ENCODE assay signal across 9 cellular contexts in genomic region chrX:134761788-134762187, GRCh38. TPM values are rescaled to one million over a fixed set of nuclear protein-coding genes. Genes with fewer than 3 reads are reported as not detected.
DNase-seq lines count a peak whose midpoint lies in the region; ATAC-seq, FAIRE-seq and TF ChIP-seq lines count a peak whose summit lies in the region.
"Had no signal": no experiment of that assay in that cellular context is flagged by ENCODE, and none has a peak within 500 bp of the region (broad histone marks: within the 10 kb centered on the region; RNA-seq: fewer than 3 reads in every experiment).

No MANE protein-coding gene starts in this region.

- no peak overlapping the region for H3K27ac Mint-ChIP-seq in activated naive CD4-positive, alpha-beta T cell treated with anti-CD3 and anti-CD28 coated beads for 36 hours

- H2AFZ ChIP-seq in K562 (ENCODE audit: low read depth, low read length) = no peak overlapping the region

- H3K27me3 Mint-ChIP-seq in activated naive CD4-positive, alpha-beta T cell treated with anti-CD3 and anti-CD28 coated beads for 36 hours (ENCODE audit: low read depth) = no peaks in the 10 kb centered on the region

- H3K4me2 ChIP-seq in K562 (ENCODE audit: insufficient read depth, low read length) = no peak overlapping the region

- CTCF ChIA-PET in activated naive CD4-positive, alpha-beta T cell treated with anti-CD3 and anti-CD28 coated beads for 36 hours (lab: Charles Lee) = no interaction called here
- CTCF ChIA-PET in K562 (lab: Yijun Ruan, JAX; ENCODE audit: low intra/inter-chr PET ratio) = no interaction called here

- ATAC-seq in K562 = peak; percentile 69
- ATAC-seq in pancreas = peak in 3 of 4 donors; percentile 61 to 72 (median 69)
- no peak for ATAC-seq in GM19324 (IDR thresholded peaks at IDR 0.05; ENCODE audit: low FRiP score, unreplicated experiment)

- H3K27me3 ChIP-seq in K562 (ENCODE audit: control insufficient read depth in 2 of 2, insufficient read depth in 2 of 2, low read length in 2 of 2) = no peaks in the 10 kb centered on the region
- no peaks in the 10 kb centered on the region for H3K27me3 ChIP-seq in pancreas

- no peak overlapping the region for H3K9ac ChIP-seq in K562 (ENCODE audit: insufficient read depth in 1 of 2, low read depth in 2 of 2, low read length in 2 of 2)

- TF ChIP-seq CTCF in K562 (IDR thresholded peaks at IDR 0.05 in 2 of 3, conservative IDR thresholded peaks at IDR 0.05 in 1 of 3; ENCODE audit: insufficient read depth in 2 of 3, low read depth in 1 of 3, low read length in 3 of 3) (peak; percentile 37 to 57 (median 42)), pancreas (IDR thresholded peaks at IDR 0.05) (peak in 1 of 4 donors; percentile 18)

- no peaks in the 10 kb centered on the region for H3K4me1 ChIP-seq in K562 (replicated peaks in 1 of 2; ENCODE audit: control insufficient read depth in 2 of 2, insufficient read depth in 2 of 2, low read length in 2 of 2)
- no peaks in the 10 kb centered on the region for H3K4me1 ChIP-seq in pancreas
- H3K4me1 ChIP-seq: prostate gland had no signal

- no peaks in the 10 kb centered on the region for H3K36me3 Mint-ChIP-seq in activated naive CD4-positive, alpha-beta T cell treated with anti-CD3 and anti-CD28 coated beads for 36 hours (ENCODE audit: low read depth)

- no peaks in the 10 kb centered on the region for H3K9me3 Mint-ChIP-seq in activated naive CD4-positive, alpha-beta T cell treated with anti-CD3 and anti-CD28 coated beads for 36 hours

- H3K4me3 ChIP-seq in K562 = no peak overlapping the region
- no peak overlapping the region for H3K4me3 ChIP-seq in pancreas
- H3K4me3 ChIP-seq: prostate gland had no signal

- intact Hi-C loops in activated naive CD4-positive, alpha-beta T cell treated with anti-CD3 and anti-CD28 coated beads for 36 hours (cut with micrococcal nuclease) = loop anchor here (5.0 kb wide), 1 partner anchor 239 kb away; no protein-coding TSS in a partner anchor
- intact Hi-C loops in K562 (cut with micrococcal nuclease) (loop anchor here (5.0 kb wide), 1 partner anchor 34 kb away; no protein-coding TSS in a partner anchor), pancreas (cut with DNase I) (no loop called here), posterior cingulate gyrus (cut with DNase I) (no loop called here)

- peak; percentile 32 to 55; a peak in 3 of 4 replicates for TF ChIP-seq RAD21 in K562 (CRISPR knock-in tag; conservative IDR thresholded peaks at IDR 0.05 in 1 of 2, IDR thresholded peaks at IDR 0.05 in 1 of 2)

- DNase-seq in activated naive CD4-positive, alpha-beta T cell treated with anti-CD3 and anti-CD28 coated beads for 36 hours = peak; percentile 8
- DNase-seq in activated naive CD4-positive, alpha-beta T cell treated with anti-CD3 and anti-CD28 coated beads, Interleukin-2, amount 50 U/mL, for 16 hours = no peak
- DNase-seq in LoVo (ENCODE audit: low spot score) (peak; percentile 1), K562 (ENCODE audit: extremely low read depth in 1 of 4, low spot score in 3 of 4) (peak in 1 of 4 experiments; percentile 23), pancreas (no peak), NCI-H2107 treated with DMSO at 0.1 percent for 48 hours (lab: John Stamatoyannopoulos, UW; ENCODE audit: unreplicated experiment) (no peak), posterior cingulate gyrus (no peak)

- H3K4me1 Mint-ChIP-seq in activated naive CD4-positive, alpha-beta T cell treated with anti-CD3 and anti-CD28 coated beads for 36 hours (ENCODE audit: low read depth) = peaks cover 3% of the 10 kb centered on the region

- FAIRE-seq in K562 (lab: Jason Lieb, UNC) (no peak), pancreas (lab: Jason Lieb, UNC) (peak; percentile 87)

- no peaks in the 10 kb centered on the region for H3K9me3 ChIP-seq in K562 (replicated peaks; ENCODE audit: control insufficient read depth, insufficient read depth, low read depth, low read length)
- H3K9me3 ChIP-seq in pancreas = no peaks in the 10 kb centered on the region
- H3K9me3 ChIP-seq: prostate gland had no signal

- TF ChIP-seq POLR2A in K562 (conservative IDR thresholded peaks at IDR 0.05) = no peak

- no peaks in the 10 kb centered on the region for H3K36me3 ChIP-seq in K562 (ENCODE audit: control insufficient read depth, insufficient read depth, low read length)
- no peaks in the 10 kb centered on the region for H3K36me3 ChIP-seq in pancreas
- H3K36me3 ChIP-seq: prostate gland had no signal

- BruUV-seq in K562 (replicated peaks; lab: Mats Ljungman, UMichigan) = no TSS peak

- H4K20me1 ChIP-seq in K562 (replicated peaks; ENCODE audit: control insufficient read depth, insufficient read depth, low read length) = no peaks in the 10 kb centered on the region

- in situ Hi-C loops in K562 (cut with MboI) = loop anchor here (10.0 kb wide), 1 partner anchor 227 kb away; no protein-coding TSS in a partner anchor

- no peak overlapping the region for H3K27ac ChIP-seq in K562 (ENCODE audit: extremely low read depth, low read depth, low read length)
- H3K27ac ChIP-seq in pancreas = no peak overlapping the region
- H3K27ac ChIP-seq: prostate gland had no signal

- H3K4me3 Mint-ChIP-seq in activated naive CD4-positive, alpha-beta T cell treated with anti-CD3 and anti-CD28 coated beads for 36 hours = no peak overlapping the region

- H3K9me1 ChIP-seq in K562 (ENCODE audit: control insufficient read depth, insufficient read depth, low read length) = no peaks in the 10 kb centered on the region

- WGBS in K562 (ENCODE audit: insufficient coverage, low coverage, missing lambda C conversion rate) = 48% methylated on average over 3 of the region's 4 CpGs
- 31 to 36% methylated on average over 4 of the region's 4 CpGs for WGBS in pancreas, 2 donors

- no peak for TF ChIP-seq EP300 in K562 (IDR thresholded peaks at IDR 0.05; ENCODE audit: low read length)

- POLR2A ChIA-PET in K562 (lab: Yijun Ruan, JAX) = no interaction called here

- H3K79me2 ChIP-seq in K562 (ENCODE audit: control insufficient read depth, insufficient read depth, low read length) = no peaks in the 10 kb centered on the region

TF ChIP-seq in K562, 482 proteins besides CTCF, POLR2A, EP300 and RAD21:
- TF ChIP-seq CREB5 (CRISPR knock-in tag; IDR thresholded peaks at IDR 0.05) (no peak), ZKSCAN1 (IDR thresholded peaks at IDR 0.05; ENCODE audit: low read depth, low read length) (no peak)

RNA-seq across cellular contexts. Expression of gene PABIR2, which starts 35.2 kb away (rescaled TPM):
- 10 to 100 TPM; 55.4 to 58.2 TPM for total RNA-seq in activated naive CD4-positive, alpha-beta T cell treated with anti-CD3 and anti-CD28 coated beads for 36 hours
- total RNA-seq in K562 (2011; cell fraction: chromatin; rRNA removed; ENCODE audit: low replicate concordance) = 43.6 and 79.1 TPM in 2 replicates
- total RNA-seq in K562 (2011; cell fraction: nucleolus; rRNA removed) = 24.0 and 30.3 TPM in 2 replicates
- 42.7 and 59.7 TPM in 2 replicates for total RNA-seq in K562 (2011; cell fraction: nucleoplasm; rRNA removed)
- total RNA-seq in K562 (2014; rRNA removed) (9.2 and 11.2 TPM in 2 replicates), K562 (2014; rRNA removed; fragmentation: Illumina TruSeq; extraction: Trizol) (16.7 and 17.3 TPM in 2 replicates), K562 (2015; rRNA removed; fragmentation: Illumina TruSeq; extraction: Trizol) (14.4 and 15.5 TPM in 2 replicates), K562 (2021) (38.4 and 44.7 TPM in 2 replicates), pancreas (10 to 100 TPM in 1 of 6 donors, 1 to 10 TPM in 5; 5.7 to 11.7 (median 6.8) TPM)
- polyA plus RNA-seq in K562 (2011; rRNA removed) (39.7 and 43.8 TPM in 2 replicates), K562 (2014; fragmentation: Illumina TruSeq; extraction: Trizol) (58.4 and 60.7 TPM in 2 replicates), K562 (2014; fragmentation: Nextera tagmentation; extraction: Ambion mirVana) (10 to 100 TPM; 20.3 to 24.0 TPM), K562 (2014; rRNA removed) (40.9 and 44.0 TPM in 2 replicates), pancreas (10 to 100 TPM; 16.0 to 21.7 TPM)
- 17.2 and 19.7 TPM in 2 replicates for polyA plus RNA-seq in K562 (2011; cell fraction: cytosol; rRNA removed)
- 81.5 and 87.8 TPM in 2 replicates for polyA plus RNA-seq in K562 (2011; cell fraction: nucleus; rRNA removed)
- 45.6 and 48.6 TPM in 2 replicates for polyA plus RNA-seq in K562 (2012)
- polyA minus RNA-seq in K562 (2011; rRNA and poly(A)+ RNA removed) = 15.8 and 17.4 TPM in 2 replicates
- 19.5 TPM in 2 replicates for polyA minus RNA-seq in K562 (2011; cell fraction: cytosol; rRNA and poly(A)+ RNA removed)
- 12.7 and 13.1 TPM in 2 replicates for polyA minus RNA-seq in K562 (2011; cell fraction: nucleus; rRNA and poly(A)+ RNA removed)

Comparison
In these comparisons a context has a peak if more than half of its experiments do, and no peak if none do; other contexts are left out.
1. DNase-seq: peak in activated naive CD4-positive, alpha-beta T cell treated with anti-CD3 and anti-CD28 coated beads for 36 hours (single experiment) and LoVo (single experiment); none in activated naive CD4-positive, alpha-beta T cell treated with anti-CD3 and anti-CD28 coated beads, Interleukin-2, amount 50 U/mL, for 16 hours (single experiment), pancreas (0 of 6), NCI-H2107 treated with DMSO at 0.1 percent for 48 hours (single experiment) and posterior cingulate gyrus (0 of 10).
2. intact Hi-C loops: an anchor here in activated naive CD4-positive, alpha-beta T cell treated with anti-CD3 and anti-CD28 coated beads for 36 hours (5.0 kb wide) and K562 (5.0 kb wide); none called in pancreas and posterior cingulate gyrus.